ENCODE assay signal across 34 cellular contexts in genomic region chr11:124627546-124627945, GRCh38. TPM values are rescaled to one million over a fixed set of nuclear protein-coding genes. Genes with fewer than 3 reads are reported as not detected.
DNase-seq lines count a peak whose midpoint lies in the region; ATAC-seq, FAIRE-seq and TF ChIP-seq lines count a peak whose summit lies in the region.
"Had no signal": no experiment of that assay in that cellular context is flagged by ENCODE, and none has a peak within 500 bp of the region (broad histone marks: within the 10 kb centered on the region; RNA-seq: fewer than 3 reads in every experiment).

No MANE protein-coding gene starts in this region.

- H3K27me3 ChIP-seq in HepG2 (ENCODE audit: control insufficient read depth in 1 of 2, insufficient read depth in 2 of 2, low read length in 2 of 2) (no peaks in the 10 kb centered on the region; a peak in 1 of 5 replicates), right lobe of liver (no peaks in the 10 kb centered on the region), neutrophil (no peaks in the 10 kb centered on the region)
- H3K27me3 ChIP-seq: BLaER1, body of pancreas, dorsolateral prefrontal cortex, esophagus squamous epithelium, foreskin keratinocyte, left lung had no signal

- POLR2A ChIA-PET in HepG2 (lab: Yijun Ruan, JAX) = no interaction called here

- H4K20me1 ChIP-seq in HepG2 (ENCODE audit: insufficient read depth, low read length) = peaks cover 3% of the 10 kb centered on the region; the same call in 1 of the 2 replicates

- H3K9me3 ChIP-seq in HepG2 (ENCODE audit: low read length) (no peaks in the 10 kb centered on the region), right lobe of liver (no peaks in the 10 kb centered on the region), neutrophil (no peaks in the 10 kb centered on the region)
- H3K9me3 ChIP-seq: BLaER1, body of pancreas, esophagus squamous epithelium, left lung had no signal

- H3K4me3 ChIP-seq in HepG2 (replicated peaks in 1 of 3; ENCODE audit: insufficient read depth in 1 of 3, low read depth in 2 of 3, low read length in 3 of 3) = no peak overlapping the region
- no peak overlapping the region for H3K4me3 ChIP-seq in right lobe of liver
- H3K4me3 ChIP-seq in neutrophil (ENCODE audit: low read depth in 1 of 2, low read length in 1 of 2) = no peak overlapping the region
- H3K4me3 ChIP-seq: BLaER1, body of pancreas, dorsolateral prefrontal cortex, esophagus squamous epithelium, left lung, SK-N-MC, skin epidermis had no signal

- WGBS in HepG2 (ENCODE audit: low lambda C conversion rate) = 97% methylated on average over 5 of the region's 5 CpGs
- 81% methylated on average over 5 of the region's 5 CpGs for WGBS in right lobe of liver (ENCODE audit: insufficient coverage, low coverage, low lambda C conversion rate, missing lambda C conversion rate)

- CTCF ChIA-PET in HepG2 (lab: Yijun Ruan, JAX; ENCODE audit: low intra/inter-chr PET ratio, low total read pairs) = no interaction called here

- H3K27ac ChIP-seq in HepG2 (ENCODE audit: extremely low read length, insufficient read depth, low read length) (no peak overlapping the region), right lobe of liver (no peak overlapping the region), neutrophil (peak overlapping the region; percentile 46)
- H3K27ac ChIP-seq: BLaER1, body of pancreas, esophagus squamous epithelium, foreskin keratinocyte, left lung, parathyroid adenoma, SK-N-MC, skin epidermis had no signal

- no peak overlapping the region for H3K4me2 ChIP-seq in HepG2 (ENCODE audit: low read depth, low read length)
- H3K4me2 ChIP-seq: BLaER1 had no signal

- no peak for FAIRE-seq in HepG2 (lab: Jason Lieb, UNC)
- FAIRE-seq: endometrium, TTC549 had no signal

- TF ChIP-seq POLR2A in HepG2 (IDR thresholded peaks at IDR 0.05; ENCODE audit: insufficient read depth in 1 of 2, low read depth in 2 of 2, low read length in 2 of 2) (no peak), right lobe of liver (IDR thresholded peaks at IDR 0.05) (no peak)

- H3K4me1 ChIP-seq in HepG2 (ENCODE audit: insufficient read depth, low read length) (peaks cover 8% of the 10 kb centered on the region), right lobe of liver (peaks cover 0 to 12% (median 4%) of the 10 kb centered on the region in 4 donors), neutrophil (ENCODE audit: control insufficient read depth in 1 of 2, insufficient read depth in 1 of 2, low read depth in 1 of 2, low read length in 1 of 2) (peaks cover 35 to 38% of the 10 kb centered on the region in 2 experiments)
- H3K4me1 ChIP-seq: foreskin keratinocyte had no signal

- no TSS peak for BruUV-seq in HepG2 (replicated peaks; lab: Mats Ljungman, UMichigan)

- peaks cover 21% of the 10 kb centered on the region for H3K79me2 ChIP-seq in HepG2 (ENCODE audit: insufficient read depth, low read length)

- H2AFZ ChIP-seq in HepG2 (ENCODE audit: low read length) = no peak overlapping the region
- H2AFZ ChIP-seq: parathyroid adenoma had no signal

- DNase-seq in HepG2 (ENCODE audit: low spot score) (no peak), right lobe of liver (no peak), NOMO-1 treated with DMSO at 0.1 percent for 48 hours (lab: John Stamatoyannopoulos, UW; ENCODE audit: unreplicated experiment) (peak; percentile 65), NCI-H524 (lab: John Stamatoyannopoulos, UW) (no peak)
- no peak for DNase-seq in stimulated activated CD4-positive, alpha-beta T cell treated with anti-CD3 and anti-CD28 coated beads, Interleukin-1b, Interleukin-23, amount 100 ng/mL, for 48 hours
- DNase-seq: activated CD4-positive, alpha-beta T cell treated with anti-CD3 and anti-CD28 coated beads, Interleukin-2, amount 50 U/mL, for 1 hour; activated CD4-positive, CD25-positive, alpha-beta regulatory T cell; activated CD8-positive, alpha-beta memory T cell treated with anti-CD3 and anti-CD28 coated beads, Interleukin-2, amount 10 ng/mL, durations not matched to agents 7 days and 5 days; activated T-cell treated with anti-CD3 and anti-CD28 coated beads, Interleukin-2, amount 50 U/mL, for 72 hours; body of pancreas; COR-L47; dorsolateral prefrontal cortex; esophagus squamous epithelium; foreskin keratinocyte; islet precursor cell; Karpas-422; left lung; NCI-H1092; NCI-H1694 treated with DMSO at 0.1 percent for 48 hours; NCI-H446 treated with DMSO at 0.1 percent for 48 hours; NCI-H82; retina; stimulated activated naive B cell treated with anti-CD40 and anti-IgM and Interleukin-4, amounts not matched to agents 10 μg/mL and 1 μg/mL and 100 μg/mL, for 72 hours; substantia nigra had no signal

- in situ Hi-C loops in HepG2 (cut with HindIII; ENCODE audit: extremely low pct_ligation_motif_present, low pct_unique_long_range_greater_than_20kb) = no loop called here

- ATAC-seq in HepG2 (no peak), right lobe of liver (no peak)
- ATAC-seq: activated CD8-positive, alpha-beta memory T cell treated with anti-CD3 and anti-CD28 coated beads, Interleukin-2, amount 10 ng/mL, durations not matched to agents 7 days and 5 days; activated T-cell treated with anti-CD3 and anti-CD28 coated beads, Interleukin-2, amount 50 U/mL, for 72 hours; body of pancreas; foreskin keratinocyte; left lung; stimulated activated naive B cell treated with anti-CD40 and anti-IgM and Interleukin-4, amounts not matched to agents 10 μg/mL and 1 μg/mL and 100 μg/mL, for 72 hours had no signal

- intact Hi-C loops in HepG2 (cut with micrococcal nuclease; ENCODE audit: unreplicated experiment) = no loop called here
- intact Hi-C loops in right lobe of liver (cut with DNase I) = no loop called here

- TF ChIP-seq EP300 in HepG2 (IDR thresholded peaks at IDR 0.05; ENCODE audit: low read depth in 2 of 2, low read length in 2 of 2) (no peak), HepG2 (CRISPR knock-in tag; IDR thresholded peaks at IDR 0.05; ENCODE audit: borderline replicate concordance) (no peak)

- peaks cover 23 to 59% of the 10 kb centered on the region in 2 experiments for H3K36me3 ChIP-seq in HepG2 (replicated peaks in 1 of 2; ENCODE audit: control insufficient read depth in 1 of 2, insufficient read depth in 2 of 2, low read length in 2 of 2)
- H3K36me3 ChIP-seq in right lobe of liver = peaks cover 0 to 50% (median 21%) of the 10 kb centered on the region in 4 donors
- H3K36me3 ChIP-seq in neutrophil = peaks cover 52% of the 10 kb centered on the region

- H3K9ac ChIP-seq in HepG2 (ENCODE audit: insufficient read depth, low read depth, low read length) = no peak overlapping the region
- H3K9ac ChIP-seq: BLaER1, parathyroid adenoma had no signal

- no peak for TF ChIP-seq RAD21 in HepG2 (CRISPR knock-in tag; IDR thresholded peaks at IDR 0.05)

- TF ChIP-seq CTCF in HepG2 (CRISPR knock-in tag; IDR thresholded peaks at IDR 0.05) (no peak), right lobe of liver (IDR thresholded peaks at IDR 0.05) (no peak), neutrophil (IDR thresholded peaks at IDR 0.05) (no peak)

RNA-seq across cellular contexts. Expression of gene TBRG1, which starts 4.9 kb away (rescaled TPM):
- total RNA-seq in HepG2 (2016; rRNA removed; fragmentation: Illumina TruSeq; extraction: Trizol) = 20.3 and 21.7 TPM in 2 replicates
- 5.4 and 8.3 TPM in 2 replicates for total RNA-seq in HepG2 (2016; cell fraction: cytosol; rRNA removed; fragmentation: Illumina TruSeq; extraction: Trizol; ENCODE audit: low read depth)
- 17.4 and 18.3 TPM in 2 replicates for total RNA-seq in HepG2 (2016; cell fraction: insoluble cytoplasmic fraction; rRNA removed; fragmentation: Illumina TruSeq; extraction: Trizol)
- total RNA-seq in HepG2 (2016; cell fraction: membrane; rRNA removed; fragmentation: Illumina TruSeq; extraction: Trizol) = 17.7 and 18.4 TPM in 2 replicates
- 20.1 and 21.0 TPM in 2 replicates for total RNA-seq in HepG2 (2016; cell fraction: nucleus; rRNA removed; fragmentation: Illumina TruSeq; extraction: Trizol)
- polyA plus RNA-seq in HepG2 (2011; rRNA removed) = 25.6 and 28.9 TPM in 2 replicates
- 12.3 and 14.0 TPM in 2 replicates for polyA plus RNA-seq in HepG2 (2011; cell fraction: cytosol; rRNA removed)
- 70.2 and 70.6 TPM in 2 replicates for polyA plus RNA-seq in HepG2 (2011; cell fraction: nucleus; rRNA removed)
- polyA plus RNA-seq in HepG2 (2012) = 17.1 and 23.1 TPM in 2 replicates
- polyA plus RNA-seq in HepG2 (2016; cell fraction: cytosol; fragmentation: Illumina TruSeq; extraction: Trizol; ENCODE audit: low read depth) = 6.6 and 9.9 TPM in 2 replicates
- 18.1 and 19.1 TPM in 2 replicates for polyA plus RNA-seq in HepG2 (2016; cell fraction: insoluble cytoplasmic fraction; fragmentation: Illumina TruSeq; extraction: Trizol; ENCODE audit: low read depth)
- polyA plus RNA-seq in HepG2 (2016; cell fraction: membrane; fragmentation: Illumina TruSeq; extraction: Trizol; ENCODE audit: low read depth) = 16.2 and 16.8 TPM in 2 replicates
- polyA plus RNA-seq in HepG2 (2016; cell fraction: nucleus; fragmentation: Illumina TruSeq; extraction: Trizol; ENCODE audit: insufficient read depth, low read depth) = 32.8 and 38.3 TPM in 2 replicates
- polyA minus RNA-seq in HepG2 (2011; rRNA and poly(A)+ RNA removed; ENCODE audit: low replicate concordance) = 9.6 and 13.5 TPM in 2 replicates
- 6.6 and 7.3 TPM in 2 replicates for polyA minus RNA-seq in HepG2 (2011; cell fraction: cytosol; rRNA and poly(A)+ RNA removed)
- polyA minus RNA-seq in HepG2 (2011; cell fraction: nucleus; rRNA and poly(A)+ RNA removed) = 30.0 and 39.1 TPM in 2 replicates
- total RNA-seq in right lobe of liver = 10 to 100 TPM; 13.3 to 20.5 (median 17.9) TPM

RNA-seq across cellular contexts. Expression of gene PANX3, which starts 16.3 kb away (rescaled TPM):
- total RNA-seq in HepG2 (2016; rRNA removed; fragmentation: Illumina TruSeq; extraction: Trizol) (not detected in 2 replicates), right lobe of liver (not detected)
- not detected in 2 replicates for total RNA-seq in HepG2 (2016; cell fraction: cytosol; rRNA removed; fragmentation: Illumina TruSeq; extraction: Trizol; ENCODE audit: low read depth)
- total RNA-seq in HepG2 (2016; cell fraction: insoluble cytoplasmic fraction; rRNA removed; fragmentation: Illumina TruSeq; extraction: Trizol) = not detected in 2 replicates
- total RNA-seq in HepG2 (2016; cell fraction: membrane; rRNA removed; fragmentation: Illumina TruSeq; extraction: Trizol) = not detected in 2 replicates
- total RNA-seq in HepG2 (2016; cell fraction: nucleus; rRNA removed; fragmentation: Illumina TruSeq; extraction: Trizol) = not detected in 2 replicates
- polyA plus RNA-seq in HepG2 (2011; rRNA removed) = not detected in 2 replicates
- polyA plus RNA-seq in HepG2 (2011; cell fraction: cytosol; rRNA removed) = not detected in 2 replicates
- not detected in 2 replicates for polyA plus RNA-seq in HepG2 (2011; cell fraction: nucleus; rRNA removed)
- not detected in 2 replicates for polyA plus RNA-seq in HepG2 (2012)
- not detected in 2 replicates for polyA plus RNA-seq in HepG2 (2016; cell fraction: cytosol; fragmentation: Illumina TruSeq; extraction: Trizol; ENCODE audit: low read depth)
- polyA plus RNA-seq in HepG2 (2016; cell fraction: insoluble cytoplasmic fraction; fragmentation: Illumina TruSeq; extraction: Trizol; ENCODE audit: low read depth) = not detected in 2 replicates
- not detected in 2 replicates for polyA plus RNA-seq in HepG2 (2016; cell fraction: membrane; fragmentation: Illumina TruSeq; extraction: Trizol; ENCODE audit: low read depth)
- polyA plus RNA-seq in HepG2 (2016; cell fraction: nucleus; fragmentation: Illumina TruSeq; extraction: Trizol; ENCODE audit: insufficient read depth, low read depth) = not detected in 2 replicates
- polyA minus RNA-seq in HepG2 (2011; rRNA and poly(A)+ RNA removed; ENCODE audit: low replicate concordance) = not detected in 2 replicates
- polyA minus RNA-seq in HepG2 (2011; cell fraction: cytosol; rRNA and poly(A)+ RNA removed) = not detected in 2 replicates
- polyA minus RNA-seq in HepG2 (2011; cell fraction: nucleus; rRNA and poly(A)+ RNA removed) = not detected in 2 replicates
- total RNA-seq: activated CD8-positive, alpha-beta memory T cell treated with anti-CD3 and anti-CD28 coated beads, Interleukin-2, amount 10 ng/mL, durations not matched to agents 7 days and 5 days; activated T-cell treated with anti-CD3 and anti-CD28 coated beads, Interleukin-2, amount 50 U/mL, for 72 hours; body of pancreas; cerebellum; esophagus squamous epithelium; foreskin keratinocyte; H4; left lung had no signal
- polyA plus RNA-seq: adipose tissue, foreskin keratinocyte had no signal

RNA-seq across cellular contexts. Expression of gene SIAE, which starts 46.0 kb away (rescaled TPM):
- total RNA-seq in HepG2 (2016; rRNA removed; fragmentation: Illumina TruSeq; extraction: Trizol) (4.5 and 7.0 TPM in 2 replicates), right lobe of liver (10 to 100 TPM; 30.9 to 56.8 (median 35.6) TPM)
- 0.40 and 0.62 TPM in 2 replicates for total RNA-seq in HepG2 (2016; cell fraction: cytosol; rRNA removed; fragmentation: Illumina TruSeq; extraction: Trizol; ENCODE audit: low read depth)
- total RNA-seq in HepG2 (2016; cell fraction: insoluble cytoplasmic fraction; rRNA removed; fragmentation: Illumina TruSeq; extraction: Trizol) = 4.0 and 7.9 TPM in 2 replicates
- total RNA-seq in HepG2 (2016; cell fraction: membrane; rRNA removed; fragmentation: Illumina TruSeq; extraction: Trizol) = 2.3 and 3.0 TPM in 2 replicates
- total RNA-seq in HepG2 (2016; cell fraction: nucleus; rRNA removed; fragmentation: Illumina TruSeq; extraction: Trizol) = 7.0 and 8.5 TPM in 2 replicates
- 21.8 and 22.4 TPM in 2 replicates for polyA plus RNA-seq in HepG2 (2011; rRNA removed)
- 12.3 and 19.5 TPM in 2 replicates for polyA plus RNA-seq in HepG2 (2011; cell fraction: cytosol; rRNA removed)
- 7.3 and 7.6 TPM in 2 replicates for polyA plus RNA-seq in HepG2 (2011; cell fraction: nucleus; rRNA removed)
- 10.4 and 13.6 TPM in 2 replicates for polyA plus RNA-seq in HepG2 (2012)
- polyA plus RNA-seq in HepG2 (2016; cell fraction: cytosol; fragmentation: Illumina TruSeq; extraction: Trizol; ENCODE audit: low read depth) = 0.50 and 0.88 TPM in 2 replicates
- 4.3 and 4.8 TPM in 2 replicates for polyA plus RNA-seq in HepG2 (2016; cell fraction: insoluble cytoplasmic fraction; fragmentation: Illumina TruSeq; extraction: Trizol; ENCODE audit: low read depth)
- polyA plus RNA-seq in HepG2 (2016; cell fraction: membrane; fragmentation: Illumina TruSeq; extraction: Trizol; ENCODE audit: low read depth) = 1.8 and 2.7 TPM in 2 replicates
- polyA plus RNA-seq in HepG2 (2016; cell fraction: nucleus; fragmentation: Illumina TruSeq; extraction: Trizol; ENCODE audit: insufficient read depth, low read depth) = 13.5 and 14.4 TPM in 2 replicates
- 14.7 and 15.2 TPM in 2 replicates for polyA minus RNA-seq in HepG2 (2011; rRNA and poly(A)+ RNA removed; ENCODE audit: low replicate concordance)
- 4.2 and 6.8 TPM in 2 replicates for polyA minus RNA-seq in HepG2 (2011; cell fraction: cytosol; rRNA and poly(A)+ RNA removed)
- polyA minus RNA-seq in HepG2 (2011; cell fraction: nucleus; rRNA and poly(A)+ RNA removed) = 4.5 and 8.2 TPM in 2 replicates

RNA-seq across cellular contexts. Expression of gene SPA17, which starts 46.2 kb away (rescaled TPM):
- total RNA-seq in HepG2 (2016; rRNA removed; fragmentation: Illumina TruSeq; extraction: Trizol) (8.4 and 12.7 TPM in 2 replicates), right lobe of liver (1 to 10 TPM in 3 of 6 experiments, under 1 TPM in 3; 0.23 to 4.0 (median 1.2) TPM)
- 2.0 and 2.6 TPM in 2 replicates for total RNA-seq in HepG2 (2016; cell fraction: cytosol; rRNA removed; fragmentation: Illumina TruSeq; extraction: Trizol; ENCODE audit: low read depth)
- total RNA-seq in HepG2 (2016; cell fraction: insoluble cytoplasmic fraction; rRNA removed; fragmentation: Illumina TruSeq; extraction: Trizol) = 8.9 and 15.1 TPM in 2 replicates
- total RNA-seq in HepG2 (2016; cell fraction: membrane; rRNA removed; fragmentation: Illumina TruSeq; extraction: Trizol) = 1.8 and 2.5 TPM in 2 replicates
- 3.0 and 5.0 TPM in 2 replicates for total RNA-seq in HepG2 (2016; cell fraction: nucleus; rRNA removed; fragmentation: Illumina TruSeq; extraction: Trizol)
- 2.9 and 4.4 TPM in 2 replicates for polyA plus RNA-seq in HepG2 (2011; rRNA removed)
- polyA plus RNA-seq in HepG2 (2011; cell fraction: cytosol; rRNA removed) = 1.7 and 1.8 TPM in 2 replicates
- polyA plus RNA-seq in HepG2 (2011; cell fraction: nucleus; rRNA removed) = 0.81 and 1.6 TPM in 2 replicates
- polyA plus RNA-seq in HepG2 (2012) = 2.1 and 8.6 TPM in 2 replicates
- 3.0 and 3.3 TPM in 2 replicates for polyA plus RNA-seq in HepG2 (2016; cell fraction: cytosol; fragmentation: Illumina TruSeq; extraction: Trizol; ENCODE audit: low read depth)
- polyA plus RNA-seq in HepG2 (2016; cell fraction: insoluble cytoplasmic fraction; fragmentation: Illumina TruSeq; extraction: Trizol; ENCODE audit: low read depth) = 13.7 and 20.1 TPM in 2 replicates
- 1.4 and 2.6 TPM in 2 replicates for polyA plus RNA-seq in HepG2 (2016; cell fraction: membrane; fragmentation: Illumina TruSeq; extraction: Trizol; ENCODE audit: low read depth)
- 2.7 and 5.2 TPM in 2 replicates for polyA plus RNA-seq in HepG2 (2016; cell fraction: nucleus; fragmentation: Illumina TruSeq; extraction: Trizol; ENCODE audit: insufficient read depth, low read depth)
- polyA minus RNA-seq in HepG2 (2011; rRNA and poly(A)+ RNA removed; ENCODE audit: low replicate concordance) = 1.8 and 4.4 TPM in 2 replicates
- 0.69 and 2.1 TPM in 2 replicates for polyA minus RNA-seq in HepG2 (2011; cell fraction: cytosol; rRNA and poly(A)+ RNA removed)
- polyA minus RNA-seq in HepG2 (2011; cell fraction: nucleus; rRNA and poly(A)+ RNA removed) = 7.3 and 9.7 TPM in 2 replicates

RNA-seq across cellular contexts. Expression of gene OR8A1, which starts 57.7 kb away (rescaled TPM):
- total RNA-seq in HepG2 (2016; rRNA removed; fragmentation: Illumina TruSeq; extraction: Trizol) = not detected in 2 replicates
- not detected in 2 replicates for total RNA-seq in HepG2 (2016; cell fraction: cytosol; rRNA removed; fragmentation: Illumina TruSeq; extraction: Trizol; ENCODE audit: low read depth)
- not detected in 2 replicates for total RNA-seq in HepG2 (2016; cell fraction: insoluble cytoplasmic fraction; rRNA removed; fragmentation: Illumina TruSeq; extraction: Trizol)
- total RNA-seq in HepG2 (2016; cell fraction: membrane; rRNA removed; fragmentation: Illumina TruSeq; extraction: Trizol) = not detected in 2 replicates
- total RNA-seq in HepG2 (2016; cell fraction: nucleus; rRNA removed; fragmentation: Illumina TruSeq; extraction: Trizol) = not detected in 2 replicates
- polyA plus RNA-seq in HepG2 (2011; rRNA removed) = not detected in 2 replicates
- polyA plus RNA-seq in HepG2 (2011; cell fraction: cytosol; rRNA removed) = not detected in 2 replicates
- polyA plus RNA-seq in HepG2 (2011; cell fraction: nucleus; rRNA removed) = not detected in 2 replicates
- not detected in 2 replicates for polyA plus RNA-seq in HepG2 (2012)
- not detected in 2 replicates for polyA plus RNA-seq in HepG2 (2016; cell fraction: cytosol; fragmentation: Illumina TruSeq; extraction: Trizol; ENCODE audit: low read depth)
- not detected in 2 replicates for polyA plus RNA-seq in HepG2 (2016; cell fraction: insoluble cytoplasmic fraction; fragmentation: Illumina TruSeq; extraction: Trizol; ENCODE audit: low read depth)
- polyA plus RNA-seq in HepG2 (2016; cell fraction: membrane; fragmentation: Illumina TruSeq; extraction: Trizol; ENCODE audit: low read depth) = not detected in 2 replicates
- not detected in 2 replicates for polyA plus RNA-seq in HepG2 (2016; cell fraction: nucleus; fragmentation: Illumina TruSeq; extraction: Trizol; ENCODE audit: insufficient read depth, low read depth)
- polyA minus RNA-seq in HepG2 (2011; rRNA and poly(A)+ RNA removed; ENCODE audit: low replicate concordance) = not detected in 2 replicates
- not detected in 2 replicates for polyA minus RNA-seq in HepG2 (2011; cell fraction: cytosol; rRNA and poly(A)+ RNA removed)
- not detected in 2 replicates for polyA minus RNA-seq in HepG2 (2011; cell fraction: nucleus; rRNA and poly(A)+ RNA removed)
- not detected for total RNA-seq in right lobe of liver
- total RNA-seq: activated CD8-positive, alpha-beta memory T cell treated with anti-CD3 and anti-CD28 coated beads, Interleukin-2, amount 10 ng/mL, durations not matched to agents 7 days and 5 days; activated T-cell treated with anti-CD3 and anti-CD28 coated beads, Interleukin-2, amount 50 U/mL, for 72 hours; body of pancreas; cerebellum; esophagus squamous epithelium; foreskin keratinocyte; H4; left lung had no signal
- polyA plus RNA-seq: foreskin keratinocyte had no signal
